In the genomic region with DNA sequence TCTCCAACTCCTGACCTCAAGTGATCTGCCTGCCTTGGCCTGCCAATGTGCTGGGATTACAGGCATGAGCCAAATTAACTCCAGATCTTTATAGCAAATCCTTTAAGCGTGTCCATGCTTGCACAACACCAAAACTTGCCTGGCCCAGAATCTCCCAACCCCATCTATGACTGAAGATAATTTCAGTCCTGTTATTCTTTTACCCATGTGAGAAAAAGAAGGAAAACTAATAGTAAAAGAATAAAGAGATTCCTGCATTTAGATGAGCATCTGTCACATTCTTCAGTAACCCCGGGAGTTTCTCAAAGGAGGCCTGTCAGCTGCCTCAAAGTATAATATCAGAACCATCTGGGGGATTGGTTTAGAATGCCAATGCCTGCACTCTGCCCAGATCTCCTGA, we compare ENCODE assay signal across 19 cellular contexts.
"Had no signal": no experiment of that assay in that cellular context is flagged by ENCODE, and none has a peak within 500 bp of the region (broad histone marks: within the 10 kb centered on the region; RNA-seq: fewer than 3 reads in every experiment).

No MANE protein-coding gene starts in this region.

- H3K4me3 ChIP-seq: body of pancreas, colonic mucosa, pancreas, stomach, testis, upper lobe of right lung had no signal

- H3K9me3 ChIP-seq: body of pancreas, colonic mucosa, neutrophil, pancreas, stomach, testis, upper lobe of right lung had no signal

- H3K27ac ChIP-seq: body of pancreas, colonic mucosa, neutrophil, pancreas, stomach, testis, upper lobe of right lung had no signal

- ATAC-seq: activated CD8-positive, alpha-beta T cell treated with anti-CD3 and anti-CD28 coated beads, Interleukin-2, amount 10 ng/mL, durations not matched to agents 7 days and 5 days; body of pancreas; naive thymus-derived CD4-positive, alpha-beta T cell; pancreas; sciatic nerve; stimulated activated effector memory CD8-positive, alpha-beta T cell treated with anti-CD3 and anti-CD28 coated beads, Interleukin-12 subunit alpha, Interleukin-12 subunit beta, amount 100 ng/mL, for 72 hours; upper lobe of right lung had no signal

- H3K27me3 ChIP-seq: body of pancreas, colonic mucosa, neutrophil, pancreas, stomach, testis, upper lobe of right lung had no signal

- H3K4me1 ChIP-seq: body of pancreas, colonic mucosa, pancreas, stomach, testis, upper lobe of right lung had no signal

- H3K36me3 ChIP-seq: colonic mucosa, neutrophil, pancreas, stomach, upper lobe of right lung had no signal

- DNase-seq: activated CD4-positive, alpha-beta T cell treated with anti-CD3 and anti-CD28 coated beads, Interleukin-2, amount 10 ng/mL, durations not matched to agents 24 days and 14 days; activated CD8-positive, alpha-beta T cell treated with anti-CD3 and anti-CD28 coated beads, Interleukin-2, amount 10 ng/mL, durations not matched to agents 7 days and 5 days; activated naive CD4-positive, alpha-beta T cell treated with Interleukin-2 at 50 U/mL for 16 hours; activated naive CD8-positive, alpha-beta T cell treated with anti-CD3 and anti-CD28 coated beads, Interleukin-2, amount 10 ng/mL, durations not matched to agents 7 days and 5 days; activated T-cell treated with anti-CD3 and anti-CD28 coated beads, Interleukin-2, amount 50 U/mL, for 24 hours; body of pancreas; colonic mucosa; kidney; mesendoderm; naive thymus-derived CD4-positive, alpha-beta T cell; pancreas; stimulated activated CD4-positive, alpha-beta T cell treated with anti-CD3 and anti-CD28 coated beads, Interleukin-4, amount 100 ng/mL, for 24 hours; stomach; SW 1271; testis; upper lobe of right lung had no signal
